ENCODE assay signal across 8 cellular contexts in the genomic region with DNA sequence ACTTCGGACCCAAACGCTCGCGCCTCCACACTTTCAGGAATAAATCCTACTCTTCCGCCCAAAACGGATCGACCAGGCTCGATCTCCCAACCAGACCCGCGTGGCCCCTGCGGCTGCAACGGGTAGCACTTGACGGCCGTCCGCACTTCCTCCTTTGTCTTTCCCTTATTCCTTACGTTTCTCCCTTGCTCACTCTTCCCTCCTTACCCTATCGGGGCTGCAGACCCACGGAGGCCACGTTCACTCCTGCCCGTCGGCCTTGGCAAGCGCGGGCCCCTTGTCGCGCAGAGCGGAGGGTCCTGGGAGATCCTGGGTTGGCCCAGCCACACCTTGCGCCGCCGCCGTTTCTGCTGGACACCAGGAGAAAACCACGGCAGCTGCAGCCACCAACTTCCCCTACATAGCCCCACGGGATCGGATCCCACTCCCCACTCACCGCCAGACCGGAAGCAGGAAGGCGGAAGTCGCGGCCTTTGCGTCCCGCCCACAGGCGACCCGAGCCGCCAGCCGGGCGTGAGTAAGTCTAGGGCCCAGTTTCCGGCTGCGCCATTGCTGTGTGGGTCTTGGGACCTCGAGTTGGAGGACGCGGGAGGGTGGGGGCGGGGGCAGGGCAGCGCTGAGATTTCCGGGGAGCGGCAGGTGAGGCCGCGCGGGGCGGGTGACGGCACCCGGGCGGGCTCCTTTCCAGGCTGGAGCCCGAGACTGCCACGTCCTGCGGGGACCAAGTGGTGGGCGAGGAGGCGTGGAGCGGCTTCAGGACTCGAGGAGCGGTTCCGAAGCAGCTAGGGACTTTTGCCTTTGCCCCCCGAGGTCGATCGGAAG. TPM values are rescaled to one million over a fixed set of nuclear protein-coding genes. Genes with fewer than 3 reads are reported as not detected.
DNase-seq lines count a peak whose midpoint lies in the region; ATAC-seq and TF ChIP-seq lines count a peak whose summit lies in the region.

A gene with protein sequence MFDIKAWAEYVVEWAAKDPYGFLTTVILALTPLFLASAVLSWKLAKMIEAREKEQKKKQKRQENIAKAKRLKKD (minus strand): TSS at position 459 of the 822 bp plus-strand sequence. CDS start 2,297 bp downstream, outside the sequence.

- POLR2A ChIA-PET in activated CD4-positive, alpha-beta T cell treated with anti-CD3 and anti-CD28 coated beads for 36 hours (lab: Charles Lee): no interaction called here

- H3K9me3 Mint-ChIP-seq in activated CD4-positive, alpha-beta T cell treated with anti-CD3 and anti-CD28 coated beads for 36 hours (ENCODE audit: low read depth): peaks cover 5% of the 10 kb centered on the region

- ATAC-seq in GM19023 (IDR thresholded peaks at IDR 0.05; ENCODE audit: unreplicated experiment): peak; percentile 98
- peak; percentile 98 for ATAC-seq in HG03280 (IDR thresholded peaks at IDR 0.05; ENCODE audit: unreplicated experiment)
- ATAC-seq in activated CD4-positive, alpha-beta T cell treated with anti-CD3 and anti-CD28 coated beads for 36 hours: peak; percentile 94

- peaks cover 44% of the 10 kb centered on the region for H3K36me3 Mint-ChIP-seq in activated CD4-positive, alpha-beta T cell treated with anti-CD3 and anti-CD28 coated beads for 36 hours (ENCODE audit: low read depth)

- H3K4me3 Mint-ChIP-seq in activated CD4-positive, alpha-beta T cell treated with anti-CD3 and anti-CD28 coated beads for 36 hours: peak within 1 kb of the TSS; percentile 88

- H3K4me1 Mint-ChIP-seq in activated CD4-positive, alpha-beta T cell treated with anti-CD3 and anti-CD28 coated beads for 36 hours: peaks cover 35% of the 10 kb centered on the region

- H3K27me3 Mint-ChIP-seq in activated CD4-positive, alpha-beta T cell treated with anti-CD3 and anti-CD28 coated beads for 36 hours: no peaks in the 10 kb centered on the region

- H3K4me3 ChIP-seq in AG09309 (ENCODE audit: control insufficient read depth, low read depth, low read length): peak within 1 kb of the TSS; percentile 77
- H3K4me3 ChIP-seq in choroid plexus epithelial cell (ENCODE audit: low read depth, low read length): peak within 1 kb of the TSS; percentile 88

- CTCF ChIA-PET in activated CD4-positive, alpha-beta T cell treated with anti-CD3 and anti-CD28 coated beads for 36 hours (lab: Charles Lee): no interaction called here

- intact Hi-C loops in activated CD4-positive, alpha-beta T cell treated with anti-CD3 and anti-CD28 coated beads for 36 hours (cut with DNase I, micrococcal nuclease): loop anchor here (1.0 to 10.0 kb wide), 13 partner anchors 40 to 1145 kb away; a partner anchor contains a TSS

- peak within 1 kb of the TSS; percentile 95 for H3K27ac Mint-ChIP-seq in activated CD4-positive, alpha-beta T cell treated with anti-CD3 and anti-CD28 coated beads for 36 hours

- no peak for TF ChIP-seq CTCF in AG09309 (IDR thresholded peaks at IDR 0.05; ENCODE audit: control insufficient read depth, insufficient read depth, low read depth, low read length, missing control alignments)
- TF ChIP-seq CTCF in choroid plexus epithelial cell (conservative IDR thresholded peaks at IDR 0.05; ENCODE audit: low read depth, low read length): no peak

- DNase-seq in AG09309 (ENCODE audit: low read depth) (peak; percentile 52), NCI-H460 (ENCODE audit: extremely low read depth, low read depth) (peak; percentile 90), choroid plexus epithelial cell (ENCODE audit: low read depth) (peak; percentile 82), kidney glomerular epithelial cell (lab: John Stamatoyannopoulos, UW) (peak; percentile 80)
- DNase-seq in activated CD4-positive, alpha-beta T cell treated with anti-CD3 and anti-CD28 coated beads for 36 hours: peak; percentile 91
- DNase-seq in stimulated activated CD4-positive, alpha-beta T cell treated with anti-CD3 and anti-CD28 coated beads, Interleukin-1b, Interleukin-23, amount 100 ng/mL, for 1 hour (ENCODE audit: low read depth in 2 of 2): peak; percentile 47 to 61

RNA-seq across cellular contexts. Expression of the gene that starts here (rescaled TPM):
- 97.0 and 99.2 TPM in 2 replicates for total RNA-seq in NCI-H460 (2014; rRNA removed; shearing (Covaris generic))
- 54.6 and 62.6 TPM in 2 replicates for polyA plus RNA-seq in NCI-H460 (2014; cell fraction: nucleus; rRNA removed)
- 10 to 100 TPM; 73.5 to 84.0 TPM for total RNA-seq in activated CD4-positive, alpha-beta T cell treated with anti-CD3 and anti-CD28 coated beads for 36 hours

Comparison
In these comparisons a context has a peak if more than half of its experiments do, and no peak if none do; other contexts are left out.
1. Peak in every context shown above with its lines: DNase-seq, ATAC-seq and H3K4me3 ChIP-seq.